In the genomic region with DNA sequence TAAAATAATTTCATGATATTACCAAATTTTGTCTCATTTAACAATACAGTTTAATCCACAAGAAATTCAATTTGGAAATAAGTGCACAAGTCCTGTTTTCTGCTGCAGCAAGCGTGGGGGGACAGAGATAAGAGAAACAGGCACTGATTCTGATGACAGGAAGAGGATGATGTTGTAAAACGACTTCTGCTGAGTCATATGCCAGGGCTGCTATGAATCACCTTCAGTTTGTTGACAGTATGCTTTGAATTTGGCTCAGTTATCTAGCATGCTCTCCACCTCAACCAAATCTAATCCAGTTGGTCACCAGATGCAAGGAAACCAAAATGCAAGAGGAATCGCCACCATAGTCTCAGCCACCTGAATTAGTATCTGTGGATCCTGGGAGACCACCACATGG, we compare ENCODE assay signal across 10 cellular contexts.
DNase-seq lines count a peak whose midpoint lies in the region; ATAC-seq and TF ChIP-seq lines count a peak whose summit lies in the region.
"Had no signal": no experiment of that assay in that cellular context is flagged by ENCODE, and none has a peak within 500 bp of the region (broad histone marks: within the 10 kb centered on the region; RNA-seq: fewer than 3 reads in every experiment).

No MANE protein-coding gene starts in this region.

- intact Hi-C loops in activated CD4-positive, alpha-beta T cell treated with anti-CD3 and anti-CD28 coated beads for 36 hours (cut with DNase I, micrococcal nuclease), result no loop called here
- intact Hi-C loops in activated CD4-positive, alpha-beta T cell treated with anti-CD3 and anti-CD28 coated beads, Interleukin-2, amount 10 ng/mL, durations not matched to agents 24 days and 14 days (cut with micrococcal nuclease), result no loop called here
- intact Hi-C loops in transverse colon (cut with DNase I; ENCODE audit: low total_unique reads), result no loop called here
- intact Hi-C loops in OCI-LY7 (cut with micrococcal nuclease; ENCODE audit: unreplicated experiment), result no loop called here
- intact Hi-C loops in aorta (cut with DNase I), result no loop called here

- H3F3A ChIP-seq in smooth muscle cell (ENCODE audit: low read depth), result peaks cover 10% of the 10 kb centered on the region

- POLR2A ChIA-PET in activated CD4-positive, alpha-beta T cell treated with anti-CD3 and anti-CD28 coated beads for 36 hours (lab: Charles Lee), result no interaction called here
- POLR2A ChIA-PET in OCI-LY7 (lab: Charles Lee), result no interaction called here

- H3K4me3 ChIP-seq in smooth muscle cell (no peak overlapping the region), transverse colon (no peak overlapping the region), OCI-LY7 (ENCODE audit: low read depth, low read length, poor library complexity, severe bottlenecking) (no peak overlapping the region), aorta (ENCODE audit: low read length in 2 of 2) (no peak overlapping the region)

- H3K36me3 Mint-ChIP-seq in activated CD4-positive, alpha-beta T cell treated with anti-CD3 and anti-CD28 coated beads for 36 hours (ENCODE audit: low read depth), result no peaks in the 10 kb centered on the region
- H3K36me3 Mint-ChIP-seq in activated CD4-positive, alpha-beta T cell treated with anti-CD3 and anti-CD28 coated beads, Interleukin-2, amount 10 ng/mL, durations not matched to agents 24 days and 14 days (ENCODE audit: low read depth), result no peaks in the 10 kb centered on the region
- H3K36me3 Mint-ChIP-seq: CD4-positive, CD25-positive, alpha-beta regulatory T cell had no signal

- H3K9me3 ChIP-seq in smooth muscle cell (replicated peaks; ENCODE audit: low read depth), result no peaks in the 10 kb centered on the region
- H3K9me3 ChIP-seq in transverse colon, result no peaks in the 10 kb centered on the region
- H3K9me3 ChIP-seq in OCI-LY7 (ENCODE audit: low read length), result no peaks in the 10 kb centered on the region
- H3K9me3 ChIP-seq in aorta (ENCODE audit: control insufficient read depth, low read length), result no peaks in the 10 kb centered on the region

- no peaks in the 10 kb centered on the region for H3K9me2 ChIP-seq in OCI-LY7 (ENCODE audit: insufficient read depth, low read length)

- 5% methylated on average over 3 of the region's 3 CpGs for WGBS in smooth muscle cell (ENCODE audit: low lambda C conversion rate)
- 0 to 21% methylated on average over 2 to 3 of the region's 3 CpGs for WGBS in transverse colon (ENCODE audit: low coverage in 1 of 2), 2 donors
- WGBS in aorta, 2 donors, result 43% methylated on average over 3 of the region's 3 CpGs

- CTCF ChIA-PET in activated CD4-positive, alpha-beta T cell treated with anti-CD3 and anti-CD28 coated beads for 36 hours (lab: Charles Lee), result no interaction called here
- CTCF ChIA-PET in OCI-LY7 (lab: Charles Lee; ENCODE audit: unreplicated experiment), result no interaction called here

- H3K4me2 ChIP-seq in smooth muscle cell (peak overlapping the region; percentile 76), OCI-LY7 (ENCODE audit: low read length) (no peak overlapping the region)

- H3K36me3 ChIP-seq in smooth muscle cell (ENCODE audit: low read depth) (no peaks in the 10 kb centered on the region), transverse colon (no peaks in the 10 kb centered on the region), OCI-LY7 (ENCODE audit: insufficient read depth, low read length) (no peaks in the 10 kb centered on the region), aorta (ENCODE audit: control insufficient read depth in 1 of 2, insufficient read depth in 2 of 2, low read length in 1 of 2) (no peaks in the 10 kb centered on the region)

- TF ChIP-seq CTCF in smooth muscle cell (IDR thresholded peaks at IDR 0.05; ENCODE audit: borderline replicate concordance, insufficient read depth, poor library complexity, severe bottlenecking) (no peak), transverse colon (IDR thresholded peaks at IDR 0.05) (no peak), OCI-LY7 (conservative IDR thresholded peaks at IDR 0.05; ENCODE audit: low read length) (no peak)

- H3K27me3 ChIP-seq in smooth muscle cell (ENCODE audit: low read depth) (no peaks in the 10 kb centered on the region), transverse colon (no peaks in the 10 kb centered on the region), aorta (ENCODE audit: control insufficient read depth in 1 of 2, insufficient read depth in 2 of 2, low read length in 1 of 2) (no peaks in the 10 kb centered on the region)

- H3K27me3 Mint-ChIP-seq in activated CD4-positive, alpha-beta T cell treated with anti-CD3 and anti-CD28 coated beads for 36 hours, result no peaks in the 10 kb centered on the region
- no peaks in the 10 kb centered on the region for H3K27me3 Mint-ChIP-seq in activated CD4-positive, alpha-beta T cell treated with anti-CD3 and anti-CD28 coated beads, Interleukin-2, amount 10 ng/mL, durations not matched to agents 24 days and 14 days
- H3K27me3 Mint-ChIP-seq: CD4-positive, CD25-positive, alpha-beta regulatory T cell had no signal

- no peak for TF ChIP-seq POLR2A in transverse colon (IDR thresholded peaks at IDR 0.05)

- peak; percentile 51 for ATAC-seq in activated CD4-positive, alpha-beta T cell treated with anti-CD3 and anti-CD28 coated beads for 36 hours
- no peak for ATAC-seq in aorta (ENCODE audit: low FRiP score)

- no peak overlapping the region for H3K4me3 Mint-ChIP-seq in activated CD4-positive, alpha-beta T cell treated with anti-CD3 and anti-CD28 coated beads for 36 hours
- H3K4me3 Mint-ChIP-seq in activated CD4-positive, alpha-beta T cell treated with anti-CD3 and anti-CD28 coated beads, Interleukin-2, amount 10 ng/mL, durations not matched to agents 24 days and 14 days, result no peak overlapping the region
- H3K4me3 Mint-ChIP-seq: CD4-positive, CD25-positive, alpha-beta regulatory T cell had no signal

- peak; percentile 10 for DNase-seq in activated CD4-positive, alpha-beta T cell treated with anti-CD3 and anti-CD28 coated beads for 36 hours
- DNase-seq in activated CD4-positive, alpha-beta T cell treated with anti-CD3 and anti-CD28 coated beads, Interleukin-2, amount 10 ng/mL, durations not matched to agents 24 days and 14 days, result no peak
- peak; percentile 1 for DNase-seq in NOMO-1 treated with dmso at 0.1 percent for 144 hours (lab: John Stamatoyannopoulos, UW; ENCODE audit: unreplicated experiment)
- DNase-seq in fibroblast of peridontal ligament (ENCODE audit: extremely low read depth), result peak; percentile 91
- no peak for DNase-seq in smooth muscle cell (lab: John Stamatoyannopoulos, UW; ENCODE audit: unreplicated experiment)
- DNase-seq in transverse colon, result no peak
- no peak for DNase-seq in OCI-LY7 (ENCODE audit: low spot score)
- no peak for DNase-seq in aorta
- DNase-seq: NCI-H446 treated with DMSO at 0.1 percent for 48 hours had no signal

- no peaks in the 10 kb centered on the region for H3K79me2 ChIP-seq in smooth muscle cell (ENCODE audit: low read depth)
- no peaks in the 10 kb centered on the region for H3K79me2 ChIP-seq in OCI-LY7 (ENCODE audit: insufficient read depth, low read depth, low read length)

- H4K20me1 ChIP-seq in smooth muscle cell (ENCODE audit: low read depth) (no peaks in the 10 kb centered on the region), OCI-LY7 (ENCODE audit: insufficient read depth, low read length) (no peaks in the 10 kb centered on the region)

- H3K4me1 ChIP-seq in smooth muscle cell (ENCODE audit: low read depth) (peaks cover 11% of the 10 kb centered on the region), transverse colon (no peaks in the 10 kb centered on the region), OCI-LY7 (ENCODE audit: insufficient read depth, low read length, poor library complexity, severe bottlenecking) (no peaks in the 10 kb centered on the region), aorta (ENCODE audit: control insufficient read depth in 1 of 2, insufficient read depth in 2 of 2, low read length in 2 of 2) (no peaks in the 10 kb centered on the region)

- H2AFZ ChIP-seq in smooth muscle cell (ENCODE audit: low read depth) (no peak overlapping the region), OCI-LY7 (ENCODE audit: low read length) (no peak overlapping the region)

- H3K27ac ChIP-seq in smooth muscle cell (ENCODE audit: low read depth) (peak overlapping the region; percentile 74), transverse colon (no peak overlapping the region), OCI-LY7 (ENCODE audit: low read depth, low read length, poor library complexity, severe bottlenecking) (no peak overlapping the region), aorta (ENCODE audit: low read depth in 1 of 2, low read length in 2 of 2) (no peak overlapping the region)

- no peak overlapping the region for H3K27ac Mint-ChIP-seq in activated CD4-positive, alpha-beta T cell treated with anti-CD3 and anti-CD28 coated beads for 36 hours
- H3K27ac Mint-ChIP-seq in activated CD4-positive, alpha-beta T cell treated with anti-CD3 and anti-CD28 coated beads, Interleukin-2, amount 10 ng/mL, durations not matched to agents 24 days and 14 days, result no peak overlapping the region
- H3K27ac Mint-ChIP-seq: CD4-positive, CD25-positive, alpha-beta regulatory T cell had no signal

- H3K9me3 Mint-ChIP-seq in activated CD4-positive, alpha-beta T cell treated with anti-CD3 and anti-CD28 coated beads for 36 hours (ENCODE audit: low read depth), result peaks cover 10% of the 10 kb centered on the region
- peaks cover 10% of the 10 kb centered on the region for H3K9me3 Mint-ChIP-seq in activated CD4-positive, alpha-beta T cell treated with anti-CD3 and anti-CD28 coated beads, Interleukin-2, amount 10 ng/mL, durations not matched to agents 24 days and 14 days

- H3K4me1 Mint-ChIP-seq in activated CD4-positive, alpha-beta T cell treated with anti-CD3 and anti-CD28 coated beads for 36 hours, result no peaks in the 10 kb centered on the region
- no peaks in the 10 kb centered on the region for H3K4me1 Mint-ChIP-seq in activated CD4-positive, alpha-beta T cell treated with anti-CD3 and anti-CD28 coated beads, Interleukin-2, amount 10 ng/mL, durations not matched to agents 24 days and 14 days
- H3K4me1 Mint-ChIP-seq: CD4-positive, CD25-positive, alpha-beta regulatory T cell had no signal

- peak overlapping the region; percentile 19 for H3K9ac ChIP-seq in smooth muscle cell (ENCODE audit: low read depth)

- in situ Hi-C loops in transverse colon (cut with MboI; ENCODE audit: low pct_ligation_motif_present in 1 of 4, low pct_unique_long_range_greater_than_20kb in 1 of 4, low sequenced_read_pairs in 3 of 4), result loop anchor here in 1 of 4 donors (10.0 kb wide), 1 partner anchor 58 kb away; no protein-coding TSS in a partner anchor

- TF ChIP-seq EP300 in transverse colon (IDR thresholded peaks at IDR 0.05; ENCODE audit: low read depth), result no peak

- BruUV-seq in OCI-LY7 (replicated peaks; lab: Mats Ljungman, UMichigan), result no TSS peak

Comparison
In these comparisons a context has a peak if more than half of its experiments do, and no peak if none do; other contexts are left out.
1. DNase-seq: peak in activated CD4-positive, alpha-beta T cell treated with anti-CD3 and anti-CD28 coated beads for 36 hours (single experiment), NOMO-1 treated with dmso at 0.1 percent for 144 hours (single experiment) and fibroblast of peridontal ligament (single experiment); none in activated CD4-positive, alpha-beta T cell treated with anti-CD3 and anti-CD28 coated beads, Interleukin-2, amount 10 ng/mL, durations not matched to agents 24 days and 14 days (single experiment), smooth muscle cell (single experiment), transverse colon (single experiment), OCI-LY7 (single experiment) and aorta (0 of 2).